9 cellular contexts compared by ENCODE assay signal in the genomic region with DNA sequence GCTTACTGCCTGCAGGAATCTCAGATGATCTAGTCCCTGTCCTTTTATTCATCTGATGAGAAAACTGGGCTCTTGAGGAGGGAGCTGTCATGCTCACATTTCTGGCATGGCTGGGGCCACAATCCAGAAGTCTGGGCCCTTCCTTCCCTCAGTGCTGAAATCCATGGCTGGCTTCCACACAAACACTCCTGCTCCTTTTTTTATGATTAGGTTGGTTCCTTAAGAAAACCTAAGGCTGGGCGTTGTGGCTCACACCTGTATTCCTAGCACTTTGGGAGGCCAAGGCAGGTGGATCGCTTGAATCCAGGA. TPM values are rescaled to one million over a fixed set of nuclear protein-coding genes. Genes with fewer than 3 reads are reported as not detected.
A peak's percentile ranks its signal among the peaks of the same experiment; 100 is the strongest.
DNase-seq lines count a peak whose midpoint lies in the region; ATAC-seq and TF ChIP-seq lines count a peak whose summit lies in the region.
"Had no signal": no experiment of that assay in that cellular context is flagged by ENCODE, and none has a peak within 500 bp of the region (broad histone marks: within the 10 kb centered on the region; RNA-seq: fewer than 3 reads in every experiment).

No MANE protein-coding gene starts in this region.

- no peak for TF ChIP-seq CTCF in CD4-positive, alpha-beta T cell (IDR thresholded peaks at IDR 0.05)
- TF ChIP-seq CTCF in IMR-90 (conservative IDR thresholded peaks at IDR 0.05; ENCODE audit: low read depth, low read length): no peak
- no peak for TF ChIP-seq CTCF in coronary artery (IDR thresholded peaks at IDR 0.05)
- no peak for TF ChIP-seq CTCF in natural killer cell (IDR thresholded peaks at IDR 0.05)
- no peak for TF ChIP-seq CTCF in transverse colon (IDR thresholded peaks at IDR 0.05)

- peak overlapping the region; percentile 7 for H2AK9ac ChIP-seq in IMR-90 (replicated peaks; ENCODE audit: low read depth, low read length, poor library complexity)

- H4K91ac ChIP-seq in IMR-90 (ENCODE audit: insufficient read depth, low read depth, low read length): no peak overlapping the region

- POLR2A ChIA-PET in CD4-positive, alpha-beta T cell (lab: Charles Lee): interaction anchor here (3.4 kb wide), 1 partner anchor 31 kb away, joined by 32 read pairs; the partner anchor contains the start of gene RPS6
- POLR2A ChIA-PET in IMR-90 (lab: Charles Lee; ENCODE audit: unreplicated experiment): no interaction called here

- TSS peak; percentile 30 for BruUV-seq in IMR-90 (replicated peaks; lab: Mats Ljungman, UMichigan)

- peak overlapping the region; percentile 84; the same call in 1 of the 2 replicates for H3K4me3 ChIP-seq in IMR-90 (ENCODE audit: insufficient read depth, low read depth, low read length)
- peak overlapping the region; percentile 94 for H3K4me3 ChIP-seq in coronary artery
- peak overlapping the region in 2 of 4 donors; percentile 65 to 86 for H3K4me3 ChIP-seq in transverse colon

- H3K27me3 ChIP-seq in CD4-positive, alpha-beta T cell (ENCODE audit: control insufficient read depth, insufficient read depth, low read length): no peaks in the 10 kb centered on the region
- H3K27me3 ChIP-seq in IMR-90 (ENCODE audit: control insufficient read depth, insufficient read depth, low read length) (no peaks in the 10 kb centered on the region), transverse colon (no peaks in the 10 kb centered on the region)
- H3K27me3 ChIP-seq: SJCRH30 had no signal

- no peak overlapping the region for H3K9ac ChIP-seq in IMR-90 (ENCODE audit: low read depth, low read length)

- no peak for TF ChIP-seq RAD21 in IMR-90 (IDR thresholded peaks at IDR 0.05; ENCODE audit: low read length)

- no peak overlapping the region for H3K18ac ChIP-seq in IMR-90 (ENCODE audit: low read depth, low read length)

- H3K9me3 ChIP-seq in CD4-positive, alpha-beta T cell (ENCODE audit: control insufficient read depth, low read length): no peaks in the 10 kb centered on the region
- H3K9me3 ChIP-seq in IMR-90 (ENCODE audit: control insufficient read depth, insufficient read depth, low read length) (no peaks in the 10 kb centered on the region), transverse colon (no peaks in the 10 kb centered on the region)
- H3K9me3 ChIP-seq: SJCRH30 had no signal

- H2BK5ac ChIP-seq in IMR-90 (ENCODE audit: low read depth, low read length, poor library complexity, severe bottlenecking): no peak overlapping the region

- no peak overlapping the region for H2BK20ac ChIP-seq in IMR-90 (ENCODE audit: low read depth, low read length)

- no peaks in the 10 kb centered on the region; the same call in none of the 2 replicates for H3K9me1 ChIP-seq in IMR-90 (ENCODE audit: insufficient read depth, low read length)

- H4K5ac ChIP-seq in IMR-90 (ENCODE audit: low read depth, low read length): no peak overlapping the region

- peak overlapping the region; percentile 69; the same call in 1 of the 2 replicates for H3K23ac ChIP-seq in IMR-90 (ENCODE audit: low read depth, low read length)

- H3K36me3 ChIP-seq in IMR-90 (ENCODE audit: control insufficient read depth, insufficient read depth, low read length) (no peaks in the 10 kb centered on the region), transverse colon (no peaks in the 10 kb centered on the region)
- H3K36me3 ChIP-seq: SJCRH30 had no signal

- no peak overlapping the region for H3K27ac ChIP-seq in CD4-positive, alpha-beta T cell (ENCODE audit: low read depth, low read length)
- H3K27ac ChIP-seq in IMR-90 (ENCODE audit: insufficient read depth, low read length): no peak overlapping the region
- H3K27ac ChIP-seq in coronary artery: no peak overlapping the region
- H3K27ac ChIP-seq in transverse colon: no peak overlapping the region
- H3K27ac ChIP-seq: SJCRH30 had no signal

- H3K79me1 ChIP-seq in IMR-90 (ENCODE audit: low read depth in 1 of 2, low read length in 2 of 2): peaks cover 0 to 13% of the 10 kb centered on the region in 2 experiments; a peak in 2 of 4 replicates

- TF ChIP-seq EP300 in transverse colon (IDR thresholded peaks at IDR 0.05; ENCODE audit: low read depth): no peak

- no peaks in the 10 kb centered on the region for H4K20me1 ChIP-seq in IMR-90 (ENCODE audit: insufficient read depth, low read length)

- in situ Hi-C loops in IMR-90 (cut with MboI; ENCODE audit: low sequenced_read_pairs): no loop called here
- in situ Hi-C loops in transverse colon (cut with MboI; ENCODE audit: low pct_ligation_motif_present in 1 of 4, low pct_unique_long_range_greater_than_20kb in 1 of 4, low sequenced_read_pairs in 3 of 4): no loop called here
- in situ Hi-C loops in KBM-7 (cut with MboI; ENCODE audit: low pct_unique_long_range_greater_than_20kb, low sequenced_read_pairs): no loop called here

- peaks cover 4% of the 10 kb centered on the region for H3K36me3 Mint-ChIP-seq in CD4-positive, alpha-beta T cell (ENCODE audit: low read depth)
- H3K36me3 Mint-ChIP-seq in natural killer cell: no peaks in the 10 kb centered on the region

- intact Hi-C loops in CD4-positive, alpha-beta T cell (cut with DNase I, micrococcal nuclease): no loop called here
- intact Hi-C loops in IMR-90 (cut with micrococcal nuclease): no loop called here
- intact Hi-C loops in natural killer cell (cut with micrococcal nuclease): no loop called here
- intact Hi-C loops in transverse colon (cut with DNase I; ENCODE audit: low total_unique reads): no loop called here

- peak overlapping the region; percentile 77; the same call in 1 of the 2 replicates for H3K4me2 ChIP-seq in IMR-90 (ENCODE audit: low read depth, low read length)

- H3K4me1 ChIP-seq in IMR-90 (ENCODE audit: control insufficient read depth, insufficient read depth, low read length) (no peaks in the 10 kb centered on the region), transverse colon (peaks cover 0 to 17% (median 6%) of the 10 kb centered on the region in 4 donors)

- 0 out of 2 replicates have a peak overlapping the region, but pooled peaks have one; percentile 2 for H3K4ac ChIP-seq in IMR-90 (ENCODE audit: low read depth, low read length)

- H3K27ac Mint-ChIP-seq in CD4-positive, alpha-beta T cell: peak overlapping the region; percentile 78
- H3K27ac Mint-ChIP-seq in natural killer cell: peak overlapping the region in 1 of 2 donors; percentile 87

- no peaks in the 10 kb centered on the region for H3K27me3 Mint-ChIP-seq in CD4-positive, alpha-beta T cell
- peaks cover 0 to 4% of the 10 kb centered on the region in 2 donors for H3K27me3 Mint-ChIP-seq in natural killer cell (ENCODE audit: low read depth in 2 of 2)

- peaks cover 27% of the 10 kb centered on the region for H3K4me1 Mint-ChIP-seq in CD4-positive, alpha-beta T cell (ENCODE audit: low read depth)
- peaks cover 10 to 18% of the 10 kb centered on the region in 2 donors for H3K4me1 Mint-ChIP-seq in natural killer cell

- no peak for TF ChIP-seq POLR2A in IMR-90 (IDR thresholded peaks at IDR 0.05; ENCODE audit: low read depth, low read length)
- TF ChIP-seq POLR2A in transverse colon (IDR thresholded peaks at IDR 0.05): no peak

- ATAC-seq in CD4-positive, alpha-beta T cell (ENCODE audit: poor library complexity): no peak
- ATAC-seq in IMR-90 (ENCODE audit: low read depth): no peak
- ATAC-seq in natural killer cell: no peak

- DNase-seq in CD4-positive, alpha-beta T cell: no peak
- DNase-seq in IMR-90: no peak
- no peak for DNase-seq in coronary artery (ENCODE audit: low spot score)
- DNase-seq in natural killer cell: no peak
- no peak for DNase-seq in cerebellar cortex (ENCODE audit: low spot score)
- DNase-seq in NCI-H748 (lab: John Stamatoyannopoulos, UW; ENCODE audit: unreplicated experiment): no peak
- DNase-seq in transverse colon: no peak
- DNase-seq in KBM-7: no peak

- H3K4me3 Mint-ChIP-seq in CD4-positive, alpha-beta T cell: peak overlapping the region; percentile 95
- peak overlapping the region; percentile 98 for H3K4me3 Mint-ChIP-seq in natural killer cell

- H3K56ac ChIP-seq in IMR-90 (ENCODE audit: extremely low read depth, insufficient read depth, low read length): no peak overlapping the region

- H2BK15ac ChIP-seq in IMR-90 (ENCODE audit: low read depth, low read length): no peak overlapping the region

- H2AK5ac ChIP-seq in IMR-90 (ENCODE audit: low read depth, low read length): no peak overlapping the region

- H4K8ac ChIP-seq in IMR-90 (ENCODE audit: low read depth in 2 of 2, low read length in 2 of 2): no peak overlapping the region

- no peak overlapping the region for H2BK120ac ChIP-seq in IMR-90 (ENCODE audit: low read depth, low read length)

- dilution Hi-C loops in IMR-90 (cut with HindIII; ENCODE audit: low sequenced_read_pairs, unreplicated experiment): no loop called here

- peak overlapping the region; percentile 93 for H2AFZ ChIP-seq in IMR-90 (replicated peaks; ENCODE audit: low read length, poor library complexity)

- H3K9me3 Mint-ChIP-seq in CD4-positive, alpha-beta T cell: no peaks in the 10 kb centered on the region
- H3K9me3 Mint-ChIP-seq in natural killer cell: no peaks in the 10 kb centered on the region

- CTCF ChIA-PET in CD4-positive, alpha-beta T cell (lab: Charles Lee): interaction anchor here (1.3 kb wide), 1 partner anchor 55 kb away, joined by 3 read pairs; no protein-coding TSS in a partner anchor
- CTCF ChIA-PET in IMR-90 (lab: Yijun Ruan, JAX): interaction anchor here (1.5 kb wide), 1 partner anchor 55 kb away, joined by 4 read pairs; no protein-coding TSS in a partner anchor

- no CpG with 5 or more reads among the region's 2 CpGs for WGBS in IMR-90 (ENCODE audit: extremely low coverage in 2 of 2, insufficient read length in 1 of 2), 2 experiments
- 97% methylated on average over 2 of the region's 2 CpGs; no CpG with 5 or more reads in 1 of the 2 donors for WGBS in transverse colon (ENCODE audit: low coverage in 1 of 2), 2 donors

- H3K14ac ChIP-seq in IMR-90 (replicated peaks; ENCODE audit: low read depth, low read length): no peak overlapping the region

RNA-seq across cellular contexts. Expression of gene ACER2, which starts 1.3 kb away (rescaled TPM):
- 1 to 10 TPM; 1.2 to 1.4 TPM for total RNA-seq in CD4-positive, alpha-beta T cell
- total RNA-seq in IMR-90 (2012; rRNA removed): 1.6 and 1.9 TPM in 2 replicates
- 0.66 and 0.84 TPM in 2 replicates for polyA plus RNA-seq in IMR-90 (2012; rRNA removed)
- 0.34 and 0.37 TPM in 2 replicates for polyA plus RNA-seq in IMR-90 (2012; cell fraction: cytosol; rRNA removed)
- polyA plus RNA-seq in IMR-90 (2012; cell fraction: nucleus; rRNA removed; ENCODE audit: low replicate concordance): 0.58 and 2.3 TPM in 2 replicates
- total RNA-seq in natural killer cell: 1 to 10 TPM in 2 of 3 donors, under 1 TPM in 1; 0.61 to 1.3 (median 1.2) TPM
- 10 to 100 TPM in 2 of 4 donors, 1 to 10 TPM in 2; 2.8 to 13.2 (median 9.3) TPM for total RNA-seq in transverse colon

RNA-seq across cellular contexts. Expression of gene RPS6, which starts 30.1 kb away (rescaled TPM):
- total RNA-seq in CD4-positive, alpha-beta T cell: 1,000 to 10,000 TPM; 4,429 to 4,520 TPM
- total RNA-seq in IMR-90 (2012; rRNA removed) (1,399 and 1,416 TPM in 2 replicates), natural killer cell (1,000 to 10,000 TPM; 1,207 to 1,412 (median 1,371) TPM), transverse colon (1,000 to 10,000 TPM in 2 of 4 donors, 100 to 1,000 TPM in 2; 456 to 1,350 (median 975) TPM)
- 1,771 and 1,866 TPM in 2 replicates for polyA plus RNA-seq in IMR-90 (2012; rRNA removed)
- 454 and 1,197 TPM in 2 replicates for polyA plus RNA-seq in IMR-90 (2012; cell fraction: cytosol; rRNA removed)
- 83.2 and 613 TPM in 2 replicates for polyA plus RNA-seq in IMR-90 (2012; cell fraction: nucleus; rRNA removed; ENCODE audit: low replicate concordance)
